Comparison of ENCODE assay signal across 14 cellular contexts in the genomic region with DNA sequence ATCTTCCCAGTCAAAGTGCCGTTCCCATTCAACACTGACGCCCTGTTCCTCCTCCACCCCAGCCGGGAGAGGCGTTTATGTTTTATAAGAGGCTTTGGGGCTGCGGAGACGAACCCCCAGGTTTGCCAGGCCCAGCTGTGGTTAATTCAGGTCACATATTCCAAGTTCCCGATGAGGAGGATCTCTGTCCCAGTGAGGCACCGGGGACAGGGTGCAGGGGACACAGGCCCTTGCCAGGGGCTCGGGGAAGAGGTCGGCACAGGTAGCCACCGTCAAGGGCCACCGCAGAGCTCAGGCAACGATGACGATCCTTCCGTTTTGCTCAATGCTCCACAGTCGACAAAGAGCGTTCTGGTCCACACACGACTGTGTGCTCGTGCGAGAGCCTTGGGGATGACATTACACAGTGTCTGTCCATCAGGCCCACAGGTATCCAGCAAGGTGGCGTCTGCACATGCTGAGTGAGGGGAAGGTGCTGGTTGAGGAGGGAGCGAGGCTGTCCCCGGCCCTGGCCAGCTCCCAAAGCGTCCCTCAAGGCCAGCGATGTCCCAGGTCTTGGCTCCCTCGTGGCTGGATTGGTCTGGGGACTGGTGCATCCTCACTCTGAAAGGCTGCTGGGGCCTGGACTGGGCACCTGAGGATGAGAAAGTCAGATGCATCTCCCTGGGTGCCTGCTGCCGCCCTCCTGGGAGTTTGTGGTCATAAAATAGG.
DNase-seq lines count a peak whose midpoint lies in the region; ATAC-seq and TF ChIP-seq lines count a peak whose summit lies in the region.
"Had no signal": no experiment of that assay in that cellular context is flagged by ENCODE, and none has a peak within 500 bp of the region (broad histone marks: within the 10 kb centered on the region; RNA-seq: fewer than 3 reads in every experiment).

No MANE protein-coding gene starts in this region.

- peaks cover 60% of the 10 kb centered on the region for H3K4me1 Mint-ChIP-seq in CD4-positive, alpha-beta T cell (ENCODE audit: low read depth)
- peaks cover 33% of the 10 kb centered on the region for H3K4me1 Mint-ChIP-seq in activated naive CD8-positive, alpha-beta T cell treated with anti-CD3 and anti-CD28 coated beads, Interleukin-2, amount 10 ng/mL, durations not matched to agents 7 days and 5 days

- no peak for TF ChIP-seq CTCF in CD4-positive, alpha-beta T cell (IDR thresholded peaks at IDR 0.05)
- TF ChIP-seq CTCF in osteoblast (IDR thresholded peaks at IDR 0.05; ENCODE audit: extremely low read depth, low read depth, low read length), result no peak

- CTCF ChIA-PET in CD4-positive, alpha-beta T cell (lab: Charles Lee), result no interaction called here

- H3K27me3 Mint-ChIP-seq in CD4-positive, alpha-beta T cell, result no peaks in the 10 kb centered on the region
- H3K27me3 Mint-ChIP-seq in activated naive CD8-positive, alpha-beta T cell treated with anti-CD3 and anti-CD28 coated beads, Interleukin-2, amount 10 ng/mL, durations not matched to agents 7 days and 5 days, result peaks cover 1% of the 10 kb centered on the region

- H3K4me3 ChIP-seq in osteoblast (ENCODE audit: insufficient read depth, low read length), result no peak overlapping the region
- H3K4me3 ChIP-seq: GM12878, SJCRH30, skin epidermis had no signal

- intact Hi-C loops in CD4-positive, alpha-beta T cell (cut with DNase I, micrococcal nuclease), result no loop called here

- ATAC-seq in CD4-positive, alpha-beta T cell (ENCODE audit: poor library complexity), result no peak
- no peak for ATAC-seq in activated naive CD8-positive, alpha-beta T cell treated with anti-CD3 and anti-CD28 coated beads, Interleukin-2, amount 10 ng/mL, durations not matched to agents 7 days and 5 days (ENCODE audit: low read depth)
- ATAC-seq: GM12878, HCT116 had no signal

- peak overlapping the region; percentile 54 for H3K4me3 Mint-ChIP-seq in CD4-positive, alpha-beta T cell
- peak overlapping the region; percentile 34 for H3K4me3 Mint-ChIP-seq in activated naive CD8-positive, alpha-beta T cell treated with anti-CD3 and anti-CD28 coated beads, Interleukin-2, amount 10 ng/mL, durations not matched to agents 7 days and 5 days

- no peaks in the 10 kb centered on the region for H3K4me1 ChIP-seq in osteoblast (ENCODE audit: insufficient read depth, low read length)
- H3K4me1 ChIP-seq: SJCRH30 had no signal

- H3K27ac ChIP-seq in CD4-positive, alpha-beta T cell (ENCODE audit: low read depth, low read length), result peak overlapping the region; percentile 52
- no peak overlapping the region for H3K27ac ChIP-seq in osteoblast (ENCODE audit: low read depth, low read length)
- H3K27ac ChIP-seq: SJCRH30 had no signal

- no peaks in the 10 kb centered on the region for H3K79me2 ChIP-seq in osteoblast (ENCODE audit: insufficient read depth, low read length)

- no peak overlapping the region for H3K4me2 ChIP-seq in osteoblast (ENCODE audit: insufficient read depth, low read length)

- peak in 1 of 10 experiments; percentile 0 for DNase-seq in CD4-positive, alpha-beta T cell
- DNase-seq in D341Med (ENCODE audit: low spot score), result peak; percentile 26
- DNase-seq in activated naive CD8-positive, alpha-beta T cell treated with anti-CD3 and anti-CD28 coated beads, Interleukin-2, amount 10 ng/mL, durations not matched to agents 7 days and 5 days, result peak; percentile 26
- peak; percentile 52 for DNase-seq in osteoblast (ENCODE audit: insufficient read length, low spot score, missing footprints)
- DNase-seq in inferior parietal cortex (ENCODE audit: extremely low spot score), result no peak
- no peak for DNase-seq in NK-92 (lab: John Stamatoyannopoulos, UW; ENCODE audit: unreplicated experiment)
- no peak for DNase-seq in Ammon's horn (ENCODE audit: low spot score)
- DNase-seq: activated CD4-positive, alpha-beta T cell treated with anti-CD3 and anti-CD28 coated beads, Interleukin-2, amount 50 U/mL, for 48 hours; midbrain; NCI-H1092 treated with DMSO at 0.1 percent for 48 hours had no signal

- H3K36me3 Mint-ChIP-seq in CD4-positive, alpha-beta T cell (ENCODE audit: low read depth), result peaks cover 4% of the 10 kb centered on the region
- no peaks in the 10 kb centered on the region for H3K36me3 Mint-ChIP-seq in activated naive CD8-positive, alpha-beta T cell treated with anti-CD3 and anti-CD28 coated beads, Interleukin-2, amount 10 ng/mL, durations not matched to agents 7 days and 5 days

- no peak overlapping the region for H2AFZ ChIP-seq in osteoblast (ENCODE audit: low read length)

- H3K9me3 Mint-ChIP-seq in CD4-positive, alpha-beta T cell, result no peaks in the 10 kb centered on the region
- no peaks in the 10 kb centered on the region for H3K9me3 Mint-ChIP-seq in activated naive CD8-positive, alpha-beta T cell treated with anti-CD3 and anti-CD28 coated beads, Interleukin-2, amount 10 ng/mL, durations not matched to agents 7 days and 5 days

- POLR2A ChIA-PET in CD4-positive, alpha-beta T cell (lab: Charles Lee), result interaction anchor here (1.0 kb wide), 1 partner anchor 16 kb away, joined by 3 read pairs; no protein-coding TSS in a partner anchor
- POLR2A ChIA-PET in activated naive CD8-positive, alpha-beta T cell treated with anti-CD3 and anti-CD28 coated beads, Interleukin-2, amount 10 ng/mL, durations not matched to agents 7 days and 5 days (lab: Charles Lee), result no interaction called here

- no peaks in the 10 kb centered on the region for H3K27me3 ChIP-seq in CD4-positive, alpha-beta T cell (ENCODE audit: control insufficient read depth, insufficient read depth, low read length)
- no peaks in the 10 kb centered on the region for H3K27me3 ChIP-seq in osteoblast (ENCODE audit: insufficient read depth, low read length)

- no peaks in the 10 kb centered on the region for H4K20me1 ChIP-seq in osteoblast (ENCODE audit: insufficient read depth, low read length)

- peak overlapping the region; percentile 87 for H3K27ac Mint-ChIP-seq in CD4-positive, alpha-beta T cell
- H3K27ac Mint-ChIP-seq in activated naive CD8-positive, alpha-beta T cell treated with anti-CD3 and anti-CD28 coated beads, Interleukin-2, amount 10 ng/mL, durations not matched to agents 7 days and 5 days, result peak overlapping the region; percentile 75

- no peaks in the 10 kb centered on the region for H3K36me3 ChIP-seq in osteoblast (ENCODE audit: insufficient read depth, low read length)
- H3K36me3 ChIP-seq: SJCRH30 had no signal

- H3K9me3 ChIP-seq in CD4-positive, alpha-beta T cell (ENCODE audit: control insufficient read depth, low read length), result no peaks in the 10 kb centered on the region
- H3K9me3 ChIP-seq in osteoblast (ENCODE audit: low read depth, low read length), result no peaks in the 10 kb centered on the region
- H3K9me3 ChIP-seq: SJCRH30 had no signal

Comparison
In these comparisons a context has a peak if more than half of its experiments do, and no peak if none do; other contexts are left out.
1. DNase-seq: peak in D341Med (single experiment), activated naive CD8-positive, alpha-beta T cell treated with anti-CD3 and anti-CD28 coated beads, Interleukin-2, amount 10 ng/mL, durations not matched to agents 7 days and 5 days (single experiment) and osteoblast (single experiment); none in inferior parietal cortex (single experiment), NK-92 (single experiment) and Ammon's horn (single experiment).